13 cellular contexts compared by ENCODE assay signal in genomic region chr4:57064811-57065711, GRCh38. TPM values are rescaled to one million over a fixed set of nuclear protein-coding genes. Genes with fewer than 3 reads are reported as not detected.
DNase-seq lines count a peak whose midpoint lies in the region; ATAC-seq and TF ChIP-seq lines count a peak whose summit lies in the region.
"Had no signal": no experiment of that assay in that cellular context is flagged by ENCODE, and none has a peak within 500 bp of the region (broad histone marks: within the 10 kb centered on the region; RNA-seq: fewer than 3 reads in every experiment).

No MANE protein-coding gene starts in this region.

- H2AFZ ChIP-seq in neural progenitor cell (replicated peaks) = no peak overlapping the region

- ATAC-seq in mucosa of descending colon (peak; percentile 40), upper lobe of right lung (peak; percentile 32), HG02642 (IDR thresholded peaks at IDR 0.05; ENCODE audit: poor library complexity, unreplicated experiment) (no peak), GM21390 (IDR thresholded peaks at IDR 0.05; ENCODE audit: unreplicated experiment) (no peak)
- ATAC-seq: stimulated activated effector memory CD8-positive, alpha-beta T cell treated with anti-CD3 and anti-CD28 coated beads, Interleukin-12 subunit alpha, Interleukin-12 subunit beta, amount 100 ng/mL, for 72 hours had no signal

- H3K27ac ChIP-seq in duodenal mucosa (ENCODE audit: low read depth, low read length) (peak overlapping the region; percentile 17), upper lobe of right lung (no peak overlapping the region), neural progenitor cell (no peak overlapping the region)

- H3K27me3 ChIP-seq in duodenal mucosa (ENCODE audit: control insufficient read depth in 1 of 2, insufficient read depth in 2 of 2, low read length in 2 of 2) (no peaks in the 10 kb centered on the region), upper lobe of right lung (no peaks in the 10 kb centered on the region), neural progenitor cell (no peaks in the 10 kb centered on the region)

- no peak overlapping the region for H3K9ac ChIP-seq in duodenal mucosa (ENCODE audit: low read depth in 1 of 2, low read length in 2 of 2)
- H3K9ac ChIP-seq in neural progenitor cell = no peak overlapping the region

- no peak overlapping the region for H3K4me2 ChIP-seq in neural progenitor cell

- H3K9me3 Mint-ChIP-seq in neural progenitor cell = peaks cover 2% of the 10 kb centered on the region
- H3K9me3 Mint-ChIP-seq: activated B cell treated with CpG ODN at 0.5 μM for 24 hours; central memory CD8-positive, alpha-beta T cell; naive B cell; stimulated activated effector memory CD8-positive, alpha-beta T cell treated with anti-CD3 and anti-CD28 coated beads, Interleukin-12 subunit alpha, Interleukin-12 subunit beta, amount 100 ng/mL, for 72 hours had no signal

- no peak overlapping the region for H3K27ac Mint-ChIP-seq in neural progenitor cell
- H3K27ac Mint-ChIP-seq: activated B cell treated with CpG ODN at 0.5 μM for 24 hours; naive B cell; stimulated activated effector memory CD8-positive, alpha-beta T cell treated with anti-CD3 and anti-CD28 coated beads, Interleukin-12 subunit alpha, Interleukin-12 subunit beta, amount 100 ng/mL, for 72 hours had no signal

- H3K36me3 Mint-ChIP-seq in neural progenitor cell = no peaks in the 10 kb centered on the region
- H3K36me3 Mint-ChIP-seq: naive B cell; stimulated activated effector memory CD8-positive, alpha-beta T cell treated with anti-CD3 and anti-CD28 coated beads, Interleukin-12 subunit alpha, Interleukin-12 subunit beta, amount 100 ng/mL, for 72 hours had no signal

- H3K4me1 Mint-ChIP-seq in neural progenitor cell = peaks cover 4% of the 10 kb centered on the region
- H3K4me1 Mint-ChIP-seq: activated B cell treated with CpG ODN at 0.5 μM for 24 hours; central memory CD8-positive, alpha-beta T cell; naive B cell; stimulated activated effector memory CD8-positive, alpha-beta T cell treated with anti-CD3 and anti-CD28 coated beads, Interleukin-12 subunit alpha, Interleukin-12 subunit beta, amount 100 ng/mL, for 72 hours had no signal

- H3K36me3 ChIP-seq in duodenal mucosa (ENCODE audit: control insufficient read depth in 1 of 2, insufficient read depth in 2 of 2, low read length in 2 of 2) = no peaks in the 10 kb centered on the region
- H3K36me3 ChIP-seq in mucosa of descending colon (ENCODE audit: low read depth) = no peaks in the 10 kb centered on the region
- no peaks in the 10 kb centered on the region for H3K36me3 ChIP-seq in upper lobe of right lung
- H3K36me3 ChIP-seq in neural progenitor cell = no peaks in the 10 kb centered on the region

- no peak for TF ChIP-seq CTCF in mucosa of descending colon (IDR thresholded peaks at IDR 0.05)
- TF ChIP-seq CTCF in upper lobe of right lung (IDR thresholded peaks at IDR 0.05) = no peak
- TF ChIP-seq CTCF in neural progenitor cell (IDR thresholded peaks at IDR 0.05) = no peak

- H3F3A ChIP-seq in neural progenitor cell (ENCODE audit: low read depth) = no peaks in the 10 kb centered on the region

- H3K79me2 ChIP-seq in neural progenitor cell (ENCODE audit: low read depth) = no peaks in the 10 kb centered on the region

- H3K4me1 ChIP-seq in duodenal mucosa (ENCODE audit: control insufficient read depth in 1 of 2, insufficient read depth in 2 of 2, low read length in 2 of 2) (peaks cover 0 to 5% of the 10 kb centered on the region in 2 donors), mucosa of descending colon (ENCODE audit: low read depth) (peaks cover 10% of the 10 kb centered on the region), upper lobe of right lung (peaks cover 39% of the 10 kb centered on the region), neural progenitor cell (no peaks in the 10 kb centered on the region)

- H3K27me3 Mint-ChIP-seq in neural progenitor cell (ENCODE audit: insufficient read depth, low read depth) = no peaks in the 10 kb centered on the region
- H3K27me3 Mint-ChIP-seq: activated B cell treated with CpG ODN at 0.5 μM for 24 hours, naive B cell had no signal

- DNase-seq in LHCN-M2 (ENCODE audit: low read depth) (peak; percentile 76), mucosa of descending colon (peak; percentile 36 to 70 (median 41)), upper lobe of right lung (no peak), germinal center (ENCODE audit: low spot score) (no peak), neural progenitor cell (ENCODE audit: low spot score) (no peak)
- DNase-seq: activated B cell treated with CpG ODN at 0.5 μM for 24 hours, naive B cell, NCI-H2171 treated with DMSO at 0.1 percent for 48 hours had no signal

- intact Hi-C loops in mucosa of descending colon (cut with DNase I, micrococcal nuclease) = no loop called here
- intact Hi-C loops in upper lobe of right lung (cut with DNase I) = no loop called here

- no peak overlapping the region for H3K4me3 Mint-ChIP-seq in neural progenitor cell
- H3K4me3 Mint-ChIP-seq: activated B cell treated with CpG ODN at 0.5 μM for 24 hours; central memory CD8-positive, alpha-beta T cell; stimulated activated effector memory CD8-positive, alpha-beta T cell treated with anti-CD3 and anti-CD28 coated beads, Interleukin-12 subunit alpha, Interleukin-12 subunit beta, amount 100 ng/mL, for 72 hours had no signal

- H3K4me3 ChIP-seq in duodenal mucosa (ENCODE audit: low read depth in 1 of 2, low read length in 2 of 2) (no peak overlapping the region), mucosa of descending colon (no peak overlapping the region), upper lobe of right lung (no peak overlapping the region), neural progenitor cell (no peak overlapping the region)

- no peaks in the 10 kb centered on the region for H4K20me1 ChIP-seq in neural progenitor cell (ENCODE audit: low read depth)

- H3K9me3 ChIP-seq in duodenal mucosa (ENCODE audit: control insufficient read depth in 1 of 2, low read length in 2 of 2) (no peaks in the 10 kb centered on the region), mucosa of descending colon (no peaks in the 10 kb centered on the region), upper lobe of right lung (no peaks in the 10 kb centered on the region), neural progenitor cell (ENCODE audit: low read depth) (no peaks in the 10 kb centered on the region)

RNA-seq across cellular contexts. Expression of gene IGFBP7, which starts 45.1 kb away (rescaled TPM):
- total RNA-seq in LHCN-M2 (2014; rRNA removed) = 221 and 314 TPM in 2 replicates
- 564 TPM for polyA plus RNA-seq in LHCN-M2 (2012)
- total RNA-seq in mucosa of descending colon = 100 to 1,000 TPM in 2 of 3 donors, 10 to 100 TPM in 1; 32.7 to 225 (median 116) TPM
- 661 TPM for total RNA-seq in upper lobe of right lung
- 0.86 and 1.5 TPM in 2 replicates for total RNA-seq in neural progenitor cell (ENCODE audit: low replicate concordance)
- total RNA-seq: activated B cell treated with CpG ODN at 0.5 μM for 24 hours had no signal

Comparison
In these comparisons a context has a peak if more than half of its experiments do, and no peak if none do; other contexts are left out.
1. DNase-seq: peak in LHCN-M2 (single experiment) and mucosa of descending colon (3 of 3); none in upper lobe of right lung (single experiment), germinal center (single experiment) and neural progenitor cell (single experiment).
2. ATAC-seq: peak in mucosa of descending colon (single experiment) and upper lobe of right lung (single experiment); none in HG02642 (single experiment) and GM21390 (single experiment).
3. RNA of gene IGFBP7, which starts 45.1 kb away (total RNA-seq): 661 TPM in upper lobe of right lung (single experiment), 221 to 314 TPM in LHCN-M2 and 32.7 to 225 TPM in mucosa of descending colon; 0.86 to 1.5 TPM in neural progenitor cell; every median in the first group is over 10 times any median in the second.